ENCODE assay signal across 1 cellular context in genomic region chr2:42107249-42108042, GRCh38.
A peak's percentile ranks its signal among the peaks of the same experiment; 100 is the strongest.
TF ChIP-seq lines count a peak whose summit lies in the region.

No MANE protein-coding gene starts in this region.

TF ChIP-seq in HepG2, 621 proteins besides CTCF, POLR2A, EP300 and RAD21 (continued from another document):
- TF ChIP-seq ZBTB39 (CRISPR knock-in tag; IDR thresholded peaks at IDR 0.05) (peak; percentile 66; the same call in 1 of the 2 replicates), PPARG (CRISPR knock-in tag; conservative IDR thresholded peaks at IDR 0.05) (peak; percentile 71), DNMT1 (CRISPR knock-in tag; IDR thresholded peaks at IDR 0.05) (no peak), AKNA (CRISPR knock-in tag; IDR thresholded peaks at IDR 0.05; ENCODE audit: borderline replicate concordance) (no peak), TP53 (CRISPR knock-in tag; conservative IDR thresholded peaks at IDR 0.05) (0 out of 2 replicates have a peak, but pooled peaks have one; percentile 29), ZNF225 (CRISPR knock-in tag; IDR thresholded peaks at IDR 0.05) (no peak), ZNF567 (CRISPR knock-in tag; IDR thresholded peaks at IDR 0.05; ENCODE audit: borderline replicate concordance) (0 out of 2 replicates have a peak, but pooled peaks have one; percentile 58), HNF1A (IDR thresholded peaks at IDR 0.05; ENCODE audit: low read depth) (no peak), HNF1A (CRISPR knock-in tag; IDR thresholded peaks at IDR 0.05; ENCODE audit: borderline replicate concordance) (peak; percentile 17; the same call in 1 of the 2 replicates), CSRNP2 (CRISPR knock-in tag; conservative IDR thresholded peaks at IDR 0.05; ENCODE audit: low read depth) (no peak), TCF7 (IDR thresholded peaks at IDR 0.05; ENCODE audit: low read depth) (peak; percentile 43; the same call in 1 of the 2 replicates), TFAP4 (IDR thresholded peaks at IDR 0.05; ENCODE audit: borderline replicate concordance, low read depth) (no peak), SALL1 (CRISPR knock-in tag; IDR thresholded peaks at IDR 0.05) (peak; percentile 34; the same call in 1 of the 2 replicates), UBTF (CRISPR knock-in tag; IDR thresholded peaks at IDR 0.05) (peak; percentile 22; the same call in 1 of the 2 replicates), HDAC1 (CRISPR knock-in tag; IDR thresholded peaks at IDR 0.05) (no peak), ZBTB20 (CRISPR knock-in tag; IDR thresholded peaks at IDR 0.05; ENCODE audit: borderline replicate concordance, low read depth) (peak; percentile 60; the same call in 1 of the 2 replicates), BCL6 (CRISPR knock-in tag; IDR thresholded peaks at IDR 0.05) (peak; percentile 79), U2AF2 (IDR thresholded peaks at IDR 0.05; ENCODE audit: low read depth, low read length) (no peak), HHEX (CRISPR knock-in tag; IDR thresholded peaks at IDR 0.05) (peak; percentile 11; the same call in 1 of the 2 replicates), HMG20A (CRISPR knock-in tag; IDR thresholded peaks at IDR 0.05; ENCODE audit: borderline replicate concordance) (peak; percentile 51; the same call in 1 of the 2 replicates), SAP130 (CRISPR knock-in tag; IDR thresholded peaks at IDR 0.05; ENCODE audit: low read depth) (peak; percentile 13; the same call in 1 of the 2 replicates), ZNF652 (CRISPR knock-in tag; IDR thresholded peaks at IDR 0.05; ENCODE audit: borderline replicate concordance, low read depth) (peak; percentile 7; the same call in 1 of the 2 replicates), ZNF331 (CRISPR knock-in tag; IDR thresholded peaks at IDR 0.05) (peak; percentile 45; the same call in 1 of the 2 replicates), ZNF292 (CRISPR knock-in tag; IDR thresholded peaks at IDR 0.05; ENCODE audit: borderline replicate concordance, low read depth) (peak; percentile 32; the same call in 1 of the 2 replicates), FOXP4 (CRISPR knock-in tag; IDR thresholded peaks at IDR 0.05) (peak; percentile 50), ZNF775 (CRISPR knock-in tag; IDR thresholded peaks at IDR 0.05; ENCODE audit: borderline replicate concordance) (peak; percentile 98), ZGPAT (CRISPR knock-in tag; IDR thresholded peaks at IDR 0.05) (0 out of 2 replicates have a peak, but pooled peaks have one; percentile 30), FOXA3 (CRISPR knock-in tag; IDR thresholded peaks at IDR 0.05) (peak; percentile 53), ZNF446 (CRISPR knock-in tag; IDR thresholded peaks at IDR 0.05) (no peak), BRD4 (CRISPR knock-in tag; IDR thresholded peaks at IDR 0.05) (peak; percentile 57), ZNF460 (CRISPR knock-in tag; IDR thresholded peaks at IDR 0.05; ENCODE audit: borderline replicate concordance) (no peak), SP2 (CRISPR knock-in tag; IDR thresholded peaks at IDR 0.05) (no peak), FOXO4 (CRISPR knock-in tag; conservative IDR thresholded peaks at IDR 0.05) (0 out of 2 replicates have a peak, but pooled peaks have one; percentile 6), NFIC (IDR thresholded peaks at IDR 0.05; ENCODE audit: low read length) (0 out of 2 replicates have a peak, but pooled peaks have one; percentile 20), SIX4 (CRISPR knock-in tag; IDR thresholded peaks at IDR 0.05) (no peak), FIP1L1 (IDR thresholded peaks at IDR 0.05; ENCODE audit: borderline replicate concordance, insufficient read depth, low read depth, low read length) (no peak), ZNF564 (CRISPR knock-in tag; IDR thresholded peaks at IDR 0.05) (no peak)
